Comparison of ENCODE assay signal across 10 cellular contexts in the genomic region with DNA sequence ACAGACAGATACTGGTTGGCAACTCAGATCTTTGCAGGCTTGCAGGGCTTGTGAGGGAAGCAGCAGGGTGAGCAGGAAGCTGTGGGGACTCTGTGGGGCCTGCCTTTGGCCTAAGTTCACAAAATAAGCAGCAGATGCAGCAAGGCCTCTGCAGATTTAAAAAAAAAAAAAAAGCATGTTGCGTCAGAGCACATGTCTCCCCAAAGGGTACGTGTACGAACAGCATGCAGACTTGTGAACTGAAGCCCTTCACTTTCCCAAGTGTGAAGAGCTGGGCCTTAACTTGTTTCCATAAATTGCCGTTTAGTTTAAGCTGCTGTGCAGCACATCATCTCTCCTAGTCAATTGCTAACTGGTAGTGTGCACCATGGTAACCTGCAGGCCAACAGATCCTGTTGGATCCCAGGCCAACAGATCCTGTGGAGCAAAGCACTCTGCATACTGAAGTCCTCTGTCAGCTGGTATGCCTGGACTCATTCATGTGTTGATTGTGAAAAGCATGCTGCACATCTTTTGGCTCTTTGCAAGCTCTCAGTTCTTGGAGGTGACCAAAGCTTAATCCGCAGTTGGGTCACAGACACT.
DNase-seq lines count a peak whose midpoint lies in the region; ATAC-seq lines count a peak whose summit lies in the region.
"Had no signal": no experiment of that assay in that cellular context is flagged by ENCODE, and none has a peak within 500 bp of the region (broad histone marks: within the 10 kb centered on the region; RNA-seq: fewer than 3 reads in every experiment).

No MANE protein-coding gene starts in this region.

- no peak overlapping the region for H3K27ac Mint-ChIP-seq in stimulated activated memory B cell treated with anti-CD40 and anti-IgM and Interleukin-4, amounts not matched to agents 10 μg/mL and 1 μg/mL and 100 μg/mL, for 72 hours
- H3K27ac Mint-ChIP-seq: naive B cell had no signal

- peak overlapping the region; percentile 9 for H3K9ac ChIP-seq in HUES6 (ENCODE audit: low read length)

- no peaks in the 10 kb centered on the region for H3K36me3 Mint-ChIP-seq in stimulated activated memory B cell treated with anti-CD40 and anti-IgM and Interleukin-4, amounts not matched to agents 10 μg/mL and 1 μg/mL and 100 μg/mL, for 72 hours
- H3K36me3 Mint-ChIP-seq: naive B cell had no signal

- H3K4me1 ChIP-seq in HUES6 (ENCODE audit: control insufficient read depth, insufficient read depth, low read length): peaks cover 32% of the 10 kb centered on the region

- peak overlapping the region; percentile 80 for H3K27ac ChIP-seq in HUES6 (ENCODE audit: low read depth, low read length)

- H3K4me3 ChIP-seq in HUES6 (ENCODE audit: low read depth, low read length): peak overlapping the region; percentile 29; the same call in 1 of the 2 replicates

- no peak for ATAC-seq in GM21367 (IDR thresholded peaks at IDR 0.05; ENCODE audit: unreplicated experiment)
- no peak for ATAC-seq in stimulated activated memory B cell treated with anti-CD40 and anti-IgM and Interleukin-4, amounts not matched to agents 10 μg/mL and 1 μg/mL and 100 μg/mL, for 72 hours

- H3K4me1 Mint-ChIP-seq in stimulated activated memory B cell treated with anti-CD40 and anti-IgM and Interleukin-4, amounts not matched to agents 10 μg/mL and 1 μg/mL and 100 μg/mL, for 72 hours: no peaks in the 10 kb centered on the region
- H3K4me1 Mint-ChIP-seq: naive B cell had no signal

- peaks cover 13% of the 10 kb centered on the region for H3K27me3 Mint-ChIP-seq in stimulated activated memory B cell treated with anti-CD40 and anti-IgM and Interleukin-4, amounts not matched to agents 10 μg/mL and 1 μg/mL and 100 μg/mL, for 72 hours

- H3K36me3 ChIP-seq in HUES6 (ENCODE audit: control insufficient read depth, insufficient read depth, low read length): no peaks in the 10 kb centered on the region

- no peaks in the 10 kb centered on the region for H3K27me3 ChIP-seq in HUES6 (ENCODE audit: control insufficient read depth, insufficient read depth, low read length)

- no peak overlapping the region for H3K4me3 Mint-ChIP-seq in stimulated activated memory B cell treated with anti-CD40 and anti-IgM and Interleukin-4, amounts not matched to agents 10 μg/mL and 1 μg/mL and 100 μg/mL, for 72 hours
- H3K4me3 Mint-ChIP-seq: naive B cell had no signal

- H3K9me3 ChIP-seq in HUES6 (ENCODE audit: control insufficient read depth, insufficient read depth, low read depth, low read length): no peaks in the 10 kb centered on the region

- DNase-seq in Ammon's horn (ENCODE audit: low spot score) (peak; percentile 27), iPS DF 19.7 (ENCODE audit: low read depth, low spot score) (peak; percentile 83), NCI-H446 treated with DMSO at 0.1 percent for 48 hours (lab: John Stamatoyannopoulos, UW) (no peak), GM19240 (ENCODE audit: insufficient read length, low spot score) (no peak)
- peak; percentile 30 for DNase-seq in activated CD8-positive, alpha-beta memory T cell treated with anti-CD3 and anti-CD28 coated beads, Interleukin-2, amount 50 U/mL, for 4 hours
- DNase-seq: naive B cell, NCI-H526 had no signal

- H3K9me3 Mint-ChIP-seq in stimulated activated memory B cell treated with anti-CD40 and anti-IgM and Interleukin-4, amounts not matched to agents 10 μg/mL and 1 μg/mL and 100 μg/mL, for 72 hours: no peaks in the 10 kb centered on the region
- H3K9me3 Mint-ChIP-seq: naive B cell had no signal

Comparison
In these comparisons a context has a peak if more than half of its experiments do, and no peak if none do; other contexts are left out.
1. DNase-seq: peak in Ammon's horn (single experiment), activated CD8-positive, alpha-beta memory T cell treated with anti-CD3 and anti-CD28 coated beads, Interleukin-2, amount 50 U/mL, for 4 hours (single experiment) and iPS DF 19.7 (single experiment); none in NCI-H446 treated with DMSO at 0.1 percent for 48 hours (single experiment) and GM19240 (single experiment).